In genomic region chr19:5038631-5039271, GRCh38 we compare ENCODE assay signal across 8 cellular contexts.
DNase-seq lines count a peak whose midpoint lies in the region; ATAC-seq, FAIRE-seq and TF ChIP-seq lines count a peak whose summit lies in the region.

No MANE protein-coding gene starts in this region.

- TF ChIP-seq POLR2A in stomach (IDR thresholded peaks at IDR 0.05), result no peak

- H3K79me2 ChIP-seq in PC-3 (ENCODE audit: low read length), result 0 out of 2 replicates have a peak, but pooled peaks cover 4% of the 10 kb centered on the region

- DNase-seq in Daoy (ENCODE audit: low read depth), result peak; percentile 43
- peak; percentile 56 for DNase-seq in PC-3
- peak; percentile 28 for DNase-seq in fibroblast of pulmonary artery (ENCODE audit: low read depth)
- DNase-seq in stomach, result peak; percentile 40
- no peak for DNase-seq in GM19239 (ENCODE audit: insufficient read length, low spot score)
- no peak for DNase-seq in COLO829 (ENCODE audit: low spot score)

- BruUV-seq in PC-3 (replicated peaks; lab: Mats Ljungman, UMichigan), result no TSS peak

- no peaks in the 10 kb centered on the region for H3K4me1 ChIP-seq in PC-3 (ENCODE audit: insufficient read depth, low read length)
- peaks cover 26 to 46% (median 37%) of the 10 kb centered on the region in 4 donors for H3K4me1 ChIP-seq in stomach

- H3K27me3 ChIP-seq in PC-3 (ENCODE audit: low read length), result no peaks in the 10 kb centered on the region
- H3K27me3 ChIP-seq in stomach, result no peaks in the 10 kb centered on the region

- POLR2A ChIA-PET in PC-3 (lab: Charles Lee; ENCODE audit: unreplicated experiment), result interaction anchor here (0.7 kb wide), 1 partner anchor 212 kb away, joined by 3 read pairs; no protein-coding TSS in a partner anchor

- intact Hi-C loops in PC-3 (cut with micrococcal nuclease), result no loop called here
- intact Hi-C loops in stomach (cut with DNase I; ENCODE audit: low total_unique reads), result no loop called here

- CTCF ChIA-PET in PC-3 (lab: Charles Lee), result interaction anchor here (0.5 kb wide), 2 partner anchors 9 to 306 kb away, joined by 3 to 7 read pairs; no protein-coding TSS in a partner anchor

- H3K9me2 ChIP-seq in PC-3 (replicated peaks; ENCODE audit: low read length), result no peaks in the 10 kb centered on the region

- 0 out of 2 replicates have a peak, but pooled peaks cover 5% of the 10 kb centered on the region for H4K20me1 ChIP-seq in PC-3 (ENCODE audit: low read length)

- ATAC-seq in PC-3 (peak; percentile 42), GM18517 (IDR thresholded peaks at IDR 0.05; ENCODE audit: unreplicated experiment) (no peak)

- H2AFZ ChIP-seq in PC-3 (ENCODE audit: low read length), result no peak overlapping the region

- WGBS in stomach, 5 donors, result 54 to 72% (median 63%) methylated on average over 12 to 14 of the region's 14 CpGs

- no peak for FAIRE-seq in GM19239 (lab: Jason Lieb, UNC)

- H3F3A ChIP-seq in PC-3 (ENCODE audit: low read length, unreplicated experiment), result no peaks in the 10 kb centered on the region

- H3K27ac ChIP-seq in 22Rv1 (no peak overlapping the region), PC-3 (ENCODE audit: low read length) (no peak overlapping the region), stomach (no peak overlapping the region)

- H3K36me3 ChIP-seq in PC-3 (ENCODE audit: low read depth, low read length) (peaks cover 18% of the 10 kb centered on the region), stomach (peaks cover 21 to 80% (median 71%) of the 10 kb centered on the region in 4 donors)

- TF ChIP-seq CTCF in 22Rv1 (IDR thresholded peaks at IDR 0.05) (peak; percentile 70), PC-3 (conservative IDR thresholded peaks at IDR 0.05; ENCODE audit: low read depth, low read length) (peak; percentile 76), fibroblast of pulmonary artery (IDR thresholded peaks at IDR 0.05; ENCODE audit: low read length, missing control alignments) (peak; percentile 53), stomach (IDR thresholded peaks at IDR 0.05) (peak in 5 of 7 experiments; percentile 28 to 60 (median 43))

- H3K4me2 ChIP-seq in PC-3 (ENCODE audit: low read length), result no peak overlapping the region

- H3K9ac ChIP-seq in PC-3 (ENCODE audit: low read length), result no peak overlapping the region

- H3K9me3 ChIP-seq in PC-3 (ENCODE audit: low read length) (no peaks in the 10 kb centered on the region), stomach (no peaks in the 10 kb centered on the region)

- TF ChIP-seq EP300 in stomach (IDR thresholded peaks at IDR 0.05), result no peak

- no peak overlapping the region for H3K4me3 ChIP-seq in PC-3 (ENCODE audit: low read length)
- H3K4me3 ChIP-seq in fibroblast of pulmonary artery (replicated peaks; ENCODE audit: low read depth, low read length), result no peak overlapping the region
- H3K4me3 ChIP-seq in stomach, result no peak overlapping the region

Comparison
In these comparisons a context has a peak if more than half of its experiments do, and no peak if none do; other contexts are left out.
1. DNase-seq: peak in Daoy (single experiment), PC-3 (single experiment), fibroblast of pulmonary artery (single experiment) and stomach (single experiment); none in GM19239 (single experiment) and COLO829 (single experiment).
2. Peak in every context shown above with its lines, with median percentiles within 50 percentile points of each other: CTCF ChIP-seq.